In genomic region chr14:70995671-70996070, GRCh38 we compare ENCODE assay signal across 17 cellular contexts.
DNase-seq lines count a peak whose midpoint lies in the region; ATAC-seq, FAIRE-seq and TF ChIP-seq lines count a peak whose summit lies in the region.
"Had no signal": no experiment of that assay in that cellular context is flagged by ENCODE, and none has a peak within 500 bp of the region (broad histone marks: within the 10 kb centered on the region; RNA-seq: fewer than 3 reads in every experiment).

No MANE protein-coding gene starts in this region.

- CTCF ChIA-PET in activated CD4-positive, alpha-beta memory T cell treated with anti-CD3 and anti-CD28 coated beads for 36 hours (lab: Charles Lee): no interaction called here
- CTCF ChIA-PET in activated CD4-positive, alpha-beta memory T cell treated with anti-CD3 and anti-CD28 coated beads, Interleukin-2, amount 10 ng/mL, durations not matched to agents 7 days and 5 days (lab: Charles Lee): no interaction called here
- CTCF ChIA-PET in naive thymus-derived CD4-positive, alpha-beta T cell (lab: Charles Lee): no interaction called here

- intact Hi-C loops in activated CD4-positive, alpha-beta memory T cell treated with anti-CD3 and anti-CD28 coated beads for 36 hours (cut with micrococcal nuclease): no loop called here
- intact Hi-C loops in naive thymus-derived CD4-positive, alpha-beta T cell (cut with micrococcal nuclease): loop anchor here in 1 of 2 donors (2.0 kb wide), 1 partner anchor 15 kb away; no protein-coding TSS in a partner anchor
- intact Hi-C loops in lower lobe of right lung (cut with DNase I): no loop called here

- H3K27me3 ChIP-seq in astrocyte (ENCODE audit: insufficient read depth, low read length) (no peaks in the 10 kb centered on the region), lower lobe of right lung (ENCODE audit: low read depth) (no peaks in the 10 kb centered on the region)
- no peaks in the 10 kb centered on the region for H3K27me3 ChIP-seq in naive thymus-derived CD4-positive, alpha-beta T cell (ENCODE audit: control insufficient read depth in 2 of 2, insufficient read depth in 2 of 2, low read length in 2 of 2)
- H3K27me3 ChIP-seq: ascending aorta had no signal

- no peak overlapping the region for H3K4me3 Mint-ChIP-seq in activated CD4-positive, alpha-beta memory T cell treated with anti-CD3 and anti-CD28 coated beads for 36 hours
- H3K4me3 Mint-ChIP-seq in activated CD4-positive, alpha-beta memory T cell treated with anti-CD3 and anti-CD28 coated beads, Interleukin-2, amount 10 ng/mL, durations not matched to agents 7 days and 5 days: no peak overlapping the region
- H3K4me3 Mint-ChIP-seq in astrocyte (ENCODE audit: unreplicated experiment): no peak overlapping the region
- H3K4me3 Mint-ChIP-seq in naive thymus-derived CD4-positive, alpha-beta T cell: peak overlapping the region in 9 of 10 donors; percentile 2 to 74 (median 41)
- H3K4me3 Mint-ChIP-seq: stimulated activated naive CD8-positive, alpha-beta T cell treated with anti-CD3 and anti-CD28 coated beads, Interleukin-15, amount 100 ng/mL, for 72 hours had no signal

- H3K27ac ChIP-seq in KOPT-K1 (ENCODE audit: low read depth, low read length, poor library complexity, severe bottlenecking) (peak overlapping the region; percentile 3), astrocyte (ENCODE audit: low read depth, low read length) (no peak overlapping the region), caudate nucleus (ENCODE audit: low read depth, low read length) (no peak overlapping the region), lower lobe of right lung (no peak overlapping the region)
- peak overlapping the region; percentile 22 for H3K27ac ChIP-seq in naive thymus-derived CD4-positive, alpha-beta T cell (ENCODE audit: low read depth, low read length)
- H3K27ac ChIP-seq: ascending aorta had no signal

- no peaks in the 10 kb centered on the region for H3K27me3 Mint-ChIP-seq in activated CD4-positive, alpha-beta memory T cell treated with anti-CD3 and anti-CD28 coated beads for 36 hours
- H3K27me3 Mint-ChIP-seq in activated CD4-positive, alpha-beta memory T cell treated with anti-CD3 and anti-CD28 coated beads, Interleukin-2, amount 10 ng/mL, durations not matched to agents 7 days and 5 days: no peaks in the 10 kb centered on the region
- no peaks in the 10 kb centered on the region for H3K27me3 Mint-ChIP-seq in astrocyte (ENCODE audit: low read depth, unreplicated experiment)
- H3K27me3 Mint-ChIP-seq in naive thymus-derived CD4-positive, alpha-beta T cell: no peaks in the 10 kb centered on the region
- H3K27me3 Mint-ChIP-seq: stimulated activated naive CD8-positive, alpha-beta T cell treated with anti-CD3 and anti-CD28 coated beads, Interleukin-15, amount 100 ng/mL, for 72 hours had no signal

- H3K4me1 ChIP-seq in astrocyte (ENCODE audit: insufficient read depth, low read length) (no peaks in the 10 kb centered on the region), lower lobe of right lung (no peaks in the 10 kb centered on the region)
- H3K4me1 ChIP-seq in naive thymus-derived CD4-positive, alpha-beta T cell (ENCODE audit: control insufficient read depth in 2 of 2, insufficient read depth in 2 of 2, low read length in 2 of 2): peaks cover 32 to 48% of the 10 kb centered on the region in 2 donors
- H3K4me1 ChIP-seq: ascending aorta had no signal

- no peak overlapping the region for H3K4me2 ChIP-seq in astrocyte (ENCODE audit: low read length)

- no peak for ATAC-seq in naive thymus-derived CD4-positive, alpha-beta T cell
- no peak for ATAC-seq in lower lobe of right lung
- ATAC-seq: activated CD4-positive, CD25-positive, alpha-beta regulatory T cell treated with anti-CD3 and anti-CD28 coated beads, Interleukin-2, amount 50 U/mL, for 24 hours; stimulated activated naive CD8-positive, alpha-beta T cell treated with anti-CD3 and anti-CD28 coated beads, Interleukin-15, amount 100 ng/mL, for 72 hours had no signal

- POLR2A ChIA-PET in activated CD4-positive, alpha-beta memory T cell treated with anti-CD3 and anti-CD28 coated beads for 36 hours (lab: Charles Lee): no interaction called here
- POLR2A ChIA-PET in activated CD4-positive, alpha-beta memory T cell treated with anti-CD3 and anti-CD28 coated beads, Interleukin-2, amount 10 ng/mL, durations not matched to agents 7 days and 5 days (lab: Charles Lee): no interaction called here
- POLR2A ChIA-PET in naive thymus-derived CD4-positive, alpha-beta T cell (lab: Charles Lee): no interaction called here

- peaks cover 10% of the 10 kb centered on the region for H4K20me1 ChIP-seq in astrocyte (ENCODE audit: insufficient read depth, low read length)

- no peak for TF ChIP-seq CTCF in astrocyte (IDR thresholded peaks at IDR 0.05; ENCODE audit: insufficient read depth, low read depth, low read length)
- no peak for TF ChIP-seq CTCF in lower lobe of right lung (IDR thresholded peaks at IDR 0.05)

- no peaks in the 10 kb centered on the region for H3K9me3 ChIP-seq in KOPT-K1 (ENCODE audit: insufficient read depth, low read length, poor library complexity, severe bottlenecking)
- H3K9me3 ChIP-seq in astrocyte (ENCODE audit: insufficient read depth, low read depth, low read length): no peaks in the 10 kb centered on the region
- H3K9me3 ChIP-seq in naive thymus-derived CD4-positive, alpha-beta T cell (ENCODE audit: control insufficient read depth in 2 of 3, low read length in 3 of 3): no peaks in the 10 kb centered on the region
- no peaks in the 10 kb centered on the region for H3K9me3 ChIP-seq in lower lobe of right lung
- H3K9me3 ChIP-seq: ascending aorta had no signal

- H3K9ac ChIP-seq in astrocyte (ENCODE audit: low read length): no peak overlapping the region

- peaks cover 7% of the 10 kb centered on the region; the same call in 1 of the 2 replicates for H3K36me3 ChIP-seq in KOPT-K1 (ENCODE audit: insufficient read depth, low read length)
- peaks cover 5% of the 10 kb centered on the region for H3K36me3 ChIP-seq in astrocyte (ENCODE audit: insufficient read depth, low read length)
- H3K36me3 ChIP-seq in naive thymus-derived CD4-positive, alpha-beta T cell (ENCODE audit: control insufficient read depth in 2 of 3, insufficient read depth in 3 of 3, low read length in 3 of 3): no peaks in the 10 kb centered on the region
- H3K36me3 ChIP-seq in lower lobe of right lung: peaks cover 5% of the 10 kb centered on the region

- peaks cover 16% of the 10 kb centered on the region for H3K36me3 Mint-ChIP-seq in activated CD4-positive, alpha-beta memory T cell treated with anti-CD3 and anti-CD28 coated beads for 36 hours
- H3K36me3 Mint-ChIP-seq in activated CD4-positive, alpha-beta memory T cell treated with anti-CD3 and anti-CD28 coated beads, Interleukin-2, amount 10 ng/mL, durations not matched to agents 7 days and 5 days (ENCODE audit: low read depth): peaks cover 21% of the 10 kb centered on the region
- peaks cover 9% of the 10 kb centered on the region for H3K36me3 Mint-ChIP-seq in astrocyte (ENCODE audit: low read depth, unreplicated experiment)
- H3K36me3 Mint-ChIP-seq in naive thymus-derived CD4-positive, alpha-beta T cell: peaks cover 0 to 32% (median 25%) of the 10 kb centered on the region in 5 donors

- DNase-seq in activated CD4-positive, alpha-beta memory T cell treated with anti-CD3 and anti-CD28 coated beads for 36 hours: no peak
- no peak for DNase-seq in activated CD4-positive, alpha-beta memory T cell treated with anti-CD3 and anti-CD28 coated beads, Interleukin-2, amount 10 ng/mL, durations not matched to agents 7 days and 5 days
- DNase-seq in astrocyte (ENCODE audit: low read depth) (no peak), caudate nucleus (lab: John Stamatoyannopoulos, UW) (no peak), lower lobe of right lung (no peak)
- no peak for DNase-seq in naive thymus-derived CD4-positive, alpha-beta T cell
- DNase-seq in stimulated activated CD4-positive, alpha-beta T cell treated with anti-CD3 and anti-CD28 coated beads, Interleukin-4, amount 100 ng/mL, for 4 hours: no peak
- DNase-seq: activated T-cell treated with anti-CD3 and anti-CD28 coated beads, Interleukin-2, amount 50 U/mL, for 1 hour; mesenchymal stem cell; NCI-H1092 treated with DMSO at 0.1 percent for 48 hours; NCI-H345; occipital lobe; stimulated activated naive CD8-positive, alpha-beta T cell treated with anti-CD3 and anti-CD28 coated beads, Interleukin-15, amount 100 ng/mL, for 72 hours; SW 1271 had no signal

- peak; percentile 23 for FAIRE-seq in astrocyte (lab: Jason Lieb, UNC)

- H3K4me1 Mint-ChIP-seq in activated CD4-positive, alpha-beta memory T cell treated with anti-CD3 and anti-CD28 coated beads for 36 hours (ENCODE audit: low read depth): peaks cover 55% of the 10 kb centered on the region
- H3K4me1 Mint-ChIP-seq in activated CD4-positive, alpha-beta memory T cell treated with anti-CD3 and anti-CD28 coated beads, Interleukin-2, amount 10 ng/mL, durations not matched to agents 7 days and 5 days: peaks cover 33% of the 10 kb centered on the region
- H3K4me1 Mint-ChIP-seq in astrocyte (ENCODE audit: low read depth, unreplicated experiment): peaks cover 2% of the 10 kb centered on the region
- peaks cover 14 to 77% (median 72%) of the 10 kb centered on the region in 7 donors for H3K4me1 Mint-ChIP-seq in naive thymus-derived CD4-positive, alpha-beta T cell

- H3K9me3 Mint-ChIP-seq in activated CD4-positive, alpha-beta memory T cell treated with anti-CD3 and anti-CD28 coated beads for 36 hours: peaks cover 3% of the 10 kb centered on the region
- H3K9me3 Mint-ChIP-seq in activated CD4-positive, alpha-beta memory T cell treated with anti-CD3 and anti-CD28 coated beads, Interleukin-2, amount 10 ng/mL, durations not matched to agents 7 days and 5 days: no peaks in the 10 kb centered on the region
- H3K9me3 Mint-ChIP-seq in astrocyte (ENCODE audit: unreplicated experiment): no peaks in the 10 kb centered on the region
- peaks cover 0 to 5% (median 0%) of the 10 kb centered on the region in 11 donors for H3K9me3 Mint-ChIP-seq in naive thymus-derived CD4-positive, alpha-beta T cell
- H3K9me3 Mint-ChIP-seq: stimulated activated naive CD8-positive, alpha-beta T cell treated with anti-CD3 and anti-CD28 coated beads, Interleukin-15, amount 100 ng/mL, for 72 hours had no signal

- no peak overlapping the region for H2AFZ ChIP-seq in astrocyte (ENCODE audit: low read depth, low read length)

- H3K4me3 ChIP-seq in astrocyte (ENCODE audit: insufficient read depth, low read depth, low read length) (no peak overlapping the region), lower lobe of right lung (no peak overlapping the region)
- no peak overlapping the region for H3K4me3 ChIP-seq in naive thymus-derived CD4-positive, alpha-beta T cell (ENCODE audit: low read length)
- H3K4me3 ChIP-seq: ascending aorta had no signal

- peak overlapping the region; percentile 61 for H3K27ac Mint-ChIP-seq in activated CD4-positive, alpha-beta memory T cell treated with anti-CD3 and anti-CD28 coated beads for 36 hours
- H3K27ac Mint-ChIP-seq in activated CD4-positive, alpha-beta memory T cell treated with anti-CD3 and anti-CD28 coated beads, Interleukin-2, amount 10 ng/mL, durations not matched to agents 7 days and 5 days: no peak overlapping the region
- H3K27ac Mint-ChIP-seq in astrocyte (ENCODE audit: unreplicated experiment): no peak overlapping the region
- H3K27ac Mint-ChIP-seq in naive thymus-derived CD4-positive, alpha-beta T cell: peak overlapping the region in 7 of 9 donors; percentile 22 to 90 (median 62)
- H3K27ac Mint-ChIP-seq: stimulated activated naive CD8-positive, alpha-beta T cell treated with anti-CD3 and anti-CD28 coated beads, Interleukin-15, amount 100 ng/mL, for 72 hours had no signal

- H3K79me2 ChIP-seq in astrocyte (ENCODE audit: insufficient read depth, low read length): peaks cover 9% of the 10 kb centered on the region

Comparison
In these comparisons a context has a peak if more than half of its experiments do, and no peak if none do; other contexts are left out.
1. H3K27ac Mint-ChIP-seq: peak in activated CD4-positive, alpha-beta memory T cell treated with anti-CD3 and anti-CD28 coated beads for 36 hours (single experiment) and naive thymus-derived CD4-positive, alpha-beta T cell (7 of 9); none in activated CD4-positive, alpha-beta memory T cell treated with anti-CD3 and anti-CD28 coated beads, Interleukin-2, amount 10 ng/mL, durations not matched to agents 7 days and 5 days (single experiment) and astrocyte (single experiment).
2. H3K4me3 Mint-ChIP-seq: peak in naive thymus-derived CD4-positive, alpha-beta T cell (9 of 10); none in activated CD4-positive, alpha-beta memory T cell treated with anti-CD3 and anti-CD28 coated beads for 36 hours (single experiment), activated CD4-positive, alpha-beta memory T cell treated with anti-CD3 and anti-CD28 coated beads, Interleukin-2, amount 10 ng/mL, durations not matched to agents 7 days and 5 days (single experiment) and astrocyte (single experiment).
3. H3K27ac ChIP-seq: peak in KOPT-K1 (single experiment) and naive thymus-derived CD4-positive, alpha-beta T cell (single experiment); none in astrocyte (single experiment), caudate nucleus (single experiment) and lower lobe of right lung (single experiment).